1 cellular context compared by ENCODE assay signal in genomic region chr6:166395351-166395750, GRCh38.
TF ChIP-seq lines count a peak whose summit lies in the region.

No MANE protein-coding gene starts in this region.

TF ChIP-seq in HepG2, 621 proteins besides CTCF, POLR2A, EP300 and RAD21:
- TF ChIP-seq HNRNPK (IDR thresholded peaks at IDR 0.05; ENCODE audit: low read depth, low read length, poor library complexity, severe bottlenecking) (no peak), MXD1 (CRISPR knock-in tag; IDR thresholded peaks at IDR 0.05) (no peak), ZNF124 (CRISPR knock-in tag; IDR thresholded peaks at IDR 0.05) (no peak), THAP8 (CRISPR knock-in tag; IDR thresholded peaks at IDR 0.05; ENCODE audit: borderline replicate concordance) (no peak), JUN (CRISPR knock-in tag; IDR thresholded peaks at IDR 0.05) (no peak), ZFP36 (IDR thresholded peaks at IDR 0.05; ENCODE audit: borderline replicate concordance, low read depth, low read length, partially characterized antibody) (no peak), ZMAT3 (CRISPR knock-in tag; conservative IDR thresholded peaks at IDR 0.05) (no peak), HNF1B (CRISPR knock-in tag; IDR thresholded peaks at IDR 0.05) (0 out of 2 replicates have a peak, but pooled peaks have one; percentile 31), ZBTB4 (CRISPR knock-in tag; IDR thresholded peaks at IDR 0.05; ENCODE audit: borderline replicate concordance) (0 out of 2 replicates have a peak, but pooled peaks have one; percentile 42), ZNF362 (CRISPR knock-in tag; IDR thresholded peaks at IDR 0.05; ENCODE audit: borderline replicate concordance) (no peak), NCOA2 (CRISPR knock-in tag; IDR thresholded peaks at IDR 0.05) (no peak), ZNF790 (CRISPR knock-in tag; IDR thresholded peaks at IDR 0.05; ENCODE audit: borderline replicate concordance) (no peak), ZNF383 (CRISPR knock-in tag; IDR thresholded peaks at IDR 0.05; ENCODE audit: borderline replicate concordance) (no peak), NR2F2 (IDR thresholded peaks at IDR 0.05; ENCODE audit: borderline replicate concordance, low read depth) (no peak), ZNF776 (CRISPR knock-in tag; IDR thresholded peaks at IDR 0.05) (no peak), ZFP36L1 (CRISPR knock-in tag; IDR thresholded peaks at IDR 0.05) (no peak), RCOR2 (CRISPR knock-in tag; IDR thresholded peaks at IDR 0.05) (no peak), KDM5B (CRISPR knock-in tag; IDR thresholded peaks at IDR 0.05; ENCODE audit: borderline replicate concordance) (no peak), ZNF703 (CRISPR knock-in tag; IDR thresholded peaks at IDR 0.05; ENCODE audit: borderline replicate concordance) (peak; percentile 61; the same call in 1 of the 2 replicates), SMAD3 (CRISPR knock-in tag; IDR thresholded peaks at IDR 0.05) (no peak), DR1 (CRISPR knock-in tag; IDR thresholded peaks at IDR 0.05) (no peak), TBL1XR1 (IDR thresholded peaks at IDR 0.05; ENCODE audit: borderline replicate concordance, low read length, partially characterized antibody) (no peak), MEF2D (CRISPR knock-in tag; IDR thresholded peaks at IDR 0.05) (no peak), BORCS8-MEF2B (CRISPR knock-in tag; IDR thresholded peaks at IDR 0.05) (no peak)
